Comparison of ENCODE assay signal across 17 cellular contexts in the genomic region with DNA sequence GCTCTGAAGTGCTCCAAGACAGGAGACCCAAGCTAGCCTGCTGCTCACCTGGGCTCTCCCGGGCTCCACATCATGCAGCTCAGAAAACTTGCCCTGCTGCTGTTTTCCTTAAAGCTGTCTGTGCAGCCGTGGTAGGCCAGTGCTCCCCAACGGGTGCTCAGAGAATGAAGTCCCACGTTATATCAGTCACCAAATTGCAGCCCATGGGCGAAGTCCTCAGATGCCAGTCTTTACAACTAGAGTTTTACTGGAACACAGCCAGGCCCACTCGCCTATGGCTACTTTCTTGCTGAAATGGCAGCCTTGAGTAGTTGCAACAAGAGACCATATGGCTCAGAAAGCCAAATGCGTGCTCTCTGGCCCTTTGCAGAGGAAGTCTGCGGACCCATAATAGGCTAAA. TPM values are rescaled to one million over a fixed set of nuclear protein-coding genes. Genes with fewer than 3 reads are reported as not detected.
DNase-seq lines count a peak whose midpoint lies in the region; ATAC-seq and TF ChIP-seq lines count a peak whose summit lies in the region.
"Had no signal": no experiment of that assay in that cellular context is flagged by ENCODE, and none has a peak within 500 bp of the region (broad histone marks: within the 10 kb centered on the region; RNA-seq: fewer than 3 reads in every experiment).

No MANE protein-coding gene starts in this region.

- intact Hi-C loops in heart left ventricle (cut with DNase I) = loop anchor here in 8 of 10 donors (5.0 to 10.0 kb wide), 12 partner anchors 52 to 349 kb away; partner anchors contain the start of gene SLX4 (in 1 of the 8)
- intact Hi-C loops in naive thymus-derived CD4-positive, alpha-beta T cell (cut with micrococcal nuclease) = loop anchor here in 1 of 2 donors (10.0 kb wide), 1 partner anchor 49 kb away; no protein-coding TSS in a partner anchor
- intact Hi-C loops in CD4-positive, alpha-beta T cell (cut with DNase I, micrococcal nuclease) = loop anchor here (5.0 kb wide), 2 partner anchors 47 to 87 kb away; no protein-coding TSS in a partner anchor

- H3K36me3 ChIP-seq in cardiac muscle cell (no peaks in the 10 kb centered on the region), heart left ventricle (peaks cover 0 to 6% (median 0%) of the 10 kb centered on the region in 9 donors), SK-N-MC (ENCODE audit: insufficient read depth, low read length) (peaks cover 15% of the 10 kb centered on the region)
- peaks cover 0 to under 1% (median 0%) of the 10 kb centered on the region in 3 experiments for H3K36me3 ChIP-seq in naive thymus-derived CD4-positive, alpha-beta T cell (ENCODE audit: control insufficient read depth in 2 of 3, insufficient read depth in 3 of 3, low read length in 3 of 3)

- no peak for ATAC-seq in heart left ventricle
- ATAC-seq in naive thymus-derived CD4-positive, alpha-beta T cell = no peak
- ATAC-seq in CD4-positive, alpha-beta T cell (ENCODE audit: poor library complexity) = no peak
- no peak for ATAC-seq in GM21528 (IDR thresholded peaks at IDR 0.05; ENCODE audit: low FRiP score, unreplicated experiment)
- ATAC-seq: activated CD4-positive, alpha-beta T cell treated with anti-CD3 and anti-CD28 coated beads for 36 hours; HCT116; T-cell had no signal

- no peaks in the 10 kb centered on the region for H3K9me3 Mint-ChIP-seq in naive thymus-derived CD4-positive, alpha-beta T cell
- H3K9me3 Mint-ChIP-seq in type B pancreatic cell = no peaks in the 10 kb centered on the region
- H3K9me3 Mint-ChIP-seq in CD4-positive, alpha-beta T cell = no peaks in the 10 kb centered on the region
- H3K9me3 Mint-ChIP-seq: activated naive CD8-positive, alpha-beta T cell treated with anti-CD3 and anti-CD28 coated beads for 36 hours; activated T-helper 1 cell treated with anti-CD3 and anti-CD28 coated beads, Interleukin-12 subunit alpha, Interleukin-12 subunit beta, Interleukin-2, Interleukin-4 antibody, amounts not matched to agents 30 ng/mL and 10 ng/mL and 1 ng/mL, durations not matched to agents 14 hours and 24 hours and 36 hours; immature natural killer cell; T-cell had no signal

- TF ChIP-seq POLR2A in heart left ventricle (IDR thresholded peaks at IDR 0.05) = no peak

- CTCF ChIA-PET in naive thymus-derived CD4-positive, alpha-beta T cell (lab: Charles Lee) = no interaction called here
- CTCF ChIA-PET in CD4-positive, alpha-beta T cell (lab: Charles Lee) = no interaction called here

- 70 to 74% (median 72%) methylated on average over 8 of the region's 8 CpGs for WGBS in heart left ventricle, 4 donors

- H3K4me3 ChIP-seq in cardiac muscle cell = no peak overlapping the region
- no peak overlapping the region for H3K4me3 ChIP-seq in heart left ventricle
- peak overlapping the region; percentile 12; the same call in 1 of the 2 replicates for H3K4me3 ChIP-seq in SK-N-MC
- H3K4me3 ChIP-seq in naive thymus-derived CD4-positive, alpha-beta T cell (ENCODE audit: low read length) = no peak overlapping the region

- H3K4me1 Mint-ChIP-seq in naive thymus-derived CD4-positive, alpha-beta T cell = peaks cover 86 to 100% (median 100%) of the 10 kb centered on the region in 7 donors
- H3K4me1 Mint-ChIP-seq in type B pancreatic cell (ENCODE audit: unreplicated experiment) = peaks cover 87% of the 10 kb centered on the region
- peaks cover 100% of the 10 kb centered on the region for H3K4me1 Mint-ChIP-seq in CD4-positive, alpha-beta T cell (ENCODE audit: low read depth)

- H3K27me3 Mint-ChIP-seq in naive thymus-derived CD4-positive, alpha-beta T cell = no peaks in the 10 kb centered on the region
- no peaks in the 10 kb centered on the region for H3K27me3 Mint-ChIP-seq in type B pancreatic cell
- no peaks in the 10 kb centered on the region for H3K27me3 Mint-ChIP-seq in CD4-positive, alpha-beta T cell
- H3K27me3 Mint-ChIP-seq: activated CD4-positive, alpha-beta T cell treated with anti-CD3 and anti-CD28 coated beads for 36 hours; activated naive CD8-positive, alpha-beta T cell treated with anti-CD3 and anti-CD28 coated beads for 36 hours; T-cell had no signal

- no peak for TF ChIP-seq CTCF in cardiac muscle cell (IDR thresholded peaks at IDR 0.05; ENCODE audit: low read depth, low read length)
- no peak for TF ChIP-seq CTCF in heart left ventricle (IDR thresholded peaks at IDR 0.05)
- no peak for TF ChIP-seq CTCF in type B pancreatic cell (conservative IDR thresholded peaks at IDR 0.05)
- TF ChIP-seq CTCF in CD4-positive, alpha-beta T cell (IDR thresholded peaks at IDR 0.05) = no peak

- DNase-seq in cardiac muscle cell (ENCODE audit: low read depth in 1 of 2, low spot score in 1 of 2) = no peak
- no peak for DNase-seq in heart left ventricle
- DNase-seq in SK-N-MC (ENCODE audit: low read depth, low spot score) = no peak
- DNase-seq in naive thymus-derived CD4-positive, alpha-beta T cell = no peak
- DNase-seq in type B pancreatic cell (ENCODE audit: extremely low spot score, unreplicated experiment) = no peak
- DNase-seq in CD4-positive, alpha-beta T cell = no peak
- DNase-seq in DMS53 treated with DMSO at 0.1 percent for 48 hours (lab: John Stamatoyannopoulos, UW; ENCODE audit: unreplicated experiment) = no peak
- DNase-seq: activated CD4-positive, alpha-beta T cell treated with anti-CD3 and anti-CD28 coated beads for 36 hours; activated naive CD8-positive, alpha-beta T cell treated with anti-CD3 and anti-CD28 coated beads for 36 hours; immature natural killer cell; NCI-H1105 treated with DMSO at 0.1 percent for 48 hours; NCI-H526 treated with DMSO at 0.1 percent for 48 hours; SHP77 treated with DMSO at 0.1 percent for 48 hours; T-cell had no signal

- POLR2A ChIA-PET in naive thymus-derived CD4-positive, alpha-beta T cell (lab: Charles Lee) = no interaction called here
- POLR2A ChIA-PET in CD4-positive, alpha-beta T cell (lab: Charles Lee) = no interaction called here

- H3K27ac ChIP-seq in cardiac muscle cell (peak overlapping the region; percentile 66), heart left ventricle (no peak overlapping the region), SK-N-MC (peak overlapping the region; percentile 45)
- no peak overlapping the region for H3K27ac ChIP-seq in naive thymus-derived CD4-positive, alpha-beta T cell (ENCODE audit: low read depth, low read length)
- no peak overlapping the region for H3K27ac ChIP-seq in CD4-positive, alpha-beta T cell (ENCODE audit: low read depth, low read length)

- H3K4me3 Mint-ChIP-seq in naive thymus-derived CD4-positive, alpha-beta T cell = peak overlapping the region in 8 of 10 donors; percentile 12 to 98 (median 60)
- H3K4me3 Mint-ChIP-seq in type B pancreatic cell = peak overlapping the region; percentile 35
- H3K4me3 Mint-ChIP-seq in CD4-positive, alpha-beta T cell = no peak overlapping the region
- H3K4me3 Mint-ChIP-seq: activated CD4-positive, alpha-beta T cell treated with anti-CD3 and anti-CD28 coated beads for 36 hours; activated naive CD8-positive, alpha-beta T cell treated with anti-CD3 and anti-CD28 coated beads for 36 hours; activated T-helper 1 cell treated with anti-CD3 and anti-CD28 coated beads, Interleukin-12 subunit alpha, Interleukin-12 subunit beta, Interleukin-2, Interleukin-4 antibody, amounts not matched to agents 30 ng/mL and 10 ng/mL and 1 ng/mL, durations not matched to agents 14 hours and 24 hours and 36 hours had no signal

- H3K36me3 Mint-ChIP-seq in naive thymus-derived CD4-positive, alpha-beta T cell = peaks cover 0 to 20% (median 14%) of the 10 kb centered on the region in 5 donors
- peaks cover 14% of the 10 kb centered on the region for H3K36me3 Mint-ChIP-seq in type B pancreatic cell
- peaks cover 47% of the 10 kb centered on the region for H3K36me3 Mint-ChIP-seq in CD4-positive, alpha-beta T cell (ENCODE audit: low read depth)

- H3K27me3 ChIP-seq in cardiac muscle cell = no peaks in the 10 kb centered on the region
- H3K27me3 ChIP-seq in heart left ventricle = no peaks in the 10 kb centered on the region
- no peaks in the 10 kb centered on the region for H3K27me3 ChIP-seq in naive thymus-derived CD4-positive, alpha-beta T cell (ENCODE audit: control insufficient read depth in 2 of 2, insufficient read depth in 2 of 2, low read length in 2 of 2)
- no peaks in the 10 kb centered on the region for H3K27me3 ChIP-seq in CD4-positive, alpha-beta T cell (ENCODE audit: control insufficient read depth, insufficient read depth, low read length)

- H3K27ac Mint-ChIP-seq in naive thymus-derived CD4-positive, alpha-beta T cell = peak overlapping the region in 1 of 9 donors; percentile 42
- no peak overlapping the region for H3K27ac Mint-ChIP-seq in type B pancreatic cell
- no peak overlapping the region for H3K27ac Mint-ChIP-seq in CD4-positive, alpha-beta T cell
- H3K27ac Mint-ChIP-seq: activated CD4-positive, alpha-beta T cell treated with anti-CD3 and anti-CD28 coated beads for 36 hours; activated naive CD8-positive, alpha-beta T cell treated with anti-CD3 and anti-CD28 coated beads for 36 hours; activated T-helper 1 cell treated with anti-CD3 and anti-CD28 coated beads, Interleukin-12 subunit alpha, Interleukin-12 subunit beta, Interleukin-2, Interleukin-4 antibody, amounts not matched to agents 30 ng/mL and 10 ng/mL and 1 ng/mL, durations not matched to agents 14 hours and 24 hours and 36 hours had no signal

- H3K9ac ChIP-seq in SK-N-MC (ENCODE audit: insufficient read length) = no peak overlapping the region

- H3K4me1 ChIP-seq in cardiac muscle cell (ENCODE audit: low read depth) (peaks cover 69% of the 10 kb centered on the region), heart left ventricle (peaks cover 14 to 96% (median 87%) of the 10 kb centered on the region in 12 donors)
- H3K4me1 ChIP-seq in naive thymus-derived CD4-positive, alpha-beta T cell (ENCODE audit: control insufficient read depth in 2 of 2, insufficient read depth in 2 of 2, low read length in 2 of 2) = peaks cover 73 to 83% of the 10 kb centered on the region in 2 donors

- H3K9me3 ChIP-seq in cardiac muscle cell (ENCODE audit: low read depth) (no peaks in the 10 kb centered on the region), heart left ventricle (no peaks in the 10 kb centered on the region), SK-N-MC (ENCODE audit: low read depth, low read length) (no peaks in the 10 kb centered on the region)
- H3K9me3 ChIP-seq in naive thymus-derived CD4-positive, alpha-beta T cell (ENCODE audit: control insufficient read depth in 2 of 3, low read length in 3 of 3) = no peaks in the 10 kb centered on the region
- no peaks in the 10 kb centered on the region for H3K9me3 ChIP-seq in CD4-positive, alpha-beta T cell (ENCODE audit: control insufficient read depth, low read length)

RNA-seq across cellular contexts. Expression of gene CREBBP, which starts 6.3 kb away (rescaled TPM):
- total RNA-seq in cardiac muscle cell = 19.7 and 33.8 TPM in 2 replicates
- polyA plus RNA-seq in cardiac muscle cell = 24.4 and 27.3 TPM in 2 replicates
- total RNA-seq in heart left ventricle = 10 to 100 TPM; 20.0 to 77.6 (median 45.9) TPM
- 10 to 100 TPM; 17.1 TPM for polyA plus RNA-seq in heart left ventricle
- 100 to 1,000 TPM in 4 of 5 experiments, 10 to 100 TPM in 1; 73.6 to 194 (median 137) TPM for total RNA-seq in naive thymus-derived CD4-positive, alpha-beta T cell
- polyA plus RNA-seq in naive thymus-derived CD4-positive, alpha-beta T cell = 10 to 100 TPM; 10.5 to 15.6 TPM
- 85.1 and 93.6 TPM in 2 replicates for total RNA-seq in type B pancreatic cell (ENCODE audit: low replicate concordance)
- 100 to 1,000 TPM; 145 to 152 TPM for total RNA-seq in CD4-positive, alpha-beta T cell

Comparison
In these comparisons a context has a peak if more than half of its experiments do, and no peak if none do; other contexts are left out.
1. H3K27ac ChIP-seq: peak in cardiac muscle cell (single experiment) and SK-N-MC (single experiment); none in heart left ventricle (0 of 12), naive thymus-derived CD4-positive, alpha-beta T cell (single experiment) and CD4-positive, alpha-beta T cell (single experiment).